ENCODE assay signal across 1 cellular context in the genomic region with DNA sequence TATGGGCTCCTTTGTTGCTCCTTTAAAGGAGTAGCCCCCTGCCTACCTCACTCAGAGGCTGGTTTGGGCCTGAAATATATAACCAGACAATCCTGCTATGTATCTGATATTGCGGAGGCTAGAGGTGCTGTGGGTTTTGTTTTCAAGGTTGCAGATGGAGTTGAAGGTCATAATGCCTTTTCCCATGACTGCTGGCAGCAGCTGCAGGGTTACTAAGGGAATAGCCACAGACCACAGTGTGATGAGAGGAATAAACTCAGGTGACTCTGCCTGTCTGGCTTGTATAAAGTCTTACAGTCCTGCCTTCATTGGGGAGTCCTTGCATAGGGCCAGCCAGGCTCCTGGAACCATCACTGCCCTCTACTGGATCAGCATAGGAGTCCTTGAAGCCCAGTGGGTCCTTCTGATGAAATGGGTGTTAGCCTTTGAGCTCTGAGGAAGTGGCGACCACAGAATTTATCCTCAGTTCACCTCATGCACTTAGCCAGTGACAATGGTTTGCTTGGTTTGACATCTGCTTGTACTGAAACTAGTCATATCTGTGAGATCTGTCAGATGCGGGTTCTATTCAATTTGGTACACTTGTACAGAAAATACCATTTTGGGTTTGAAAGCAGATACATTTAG.
A peak's percentile ranks its signal among the peaks of the same experiment; 100 is the strongest.
TF ChIP-seq lines count a peak whose summit lies in the region.

No MANE protein-coding gene starts in this region.

TF ChIP-seq in GM12878, 131 proteins besides CTCF, POLR2A, EP300 and RAD21 (continued from another document and continues in another):
- no peak for TF ChIP-seq WRNIP1 (IDR thresholded peaks at IDR 0.05; ENCODE audit: borderline replicate concordance, low read depth, low read length)
- no peak for TF ChIP-seq EZH2 (IDR thresholded peaks at IDR 0.05; ENCODE audit: borderline replicate concordance, control insufficient read depth, low read depth, low read length)
- TF ChIP-seq BCL3 (IDR thresholded peaks at IDR 0.05; ENCODE audit: borderline replicate concordance, insufficient read depth, low read depth, low read length, poor library complexity, severe bottlenecking) = no peak
- peak in 1 of 2 experiments; percentile 41; a peak in 1 of 4 replicates for TF ChIP-seq ETV6 (conservative IDR thresholded peaks at IDR 0.05 in 1 of 2, IDR thresholded peaks at IDR 0.05 in 1 of 2; ENCODE audit: borderline replicate concordance in 1 of 2, low read depth in 1 of 2)
- TF ChIP-seq ESRRA (IDR thresholded peaks at IDR 0.05; ENCODE audit: low read length) = peak; percentile 83; the same call in 1 of the 2 replicates
- TF ChIP-seq, protein P1, sequence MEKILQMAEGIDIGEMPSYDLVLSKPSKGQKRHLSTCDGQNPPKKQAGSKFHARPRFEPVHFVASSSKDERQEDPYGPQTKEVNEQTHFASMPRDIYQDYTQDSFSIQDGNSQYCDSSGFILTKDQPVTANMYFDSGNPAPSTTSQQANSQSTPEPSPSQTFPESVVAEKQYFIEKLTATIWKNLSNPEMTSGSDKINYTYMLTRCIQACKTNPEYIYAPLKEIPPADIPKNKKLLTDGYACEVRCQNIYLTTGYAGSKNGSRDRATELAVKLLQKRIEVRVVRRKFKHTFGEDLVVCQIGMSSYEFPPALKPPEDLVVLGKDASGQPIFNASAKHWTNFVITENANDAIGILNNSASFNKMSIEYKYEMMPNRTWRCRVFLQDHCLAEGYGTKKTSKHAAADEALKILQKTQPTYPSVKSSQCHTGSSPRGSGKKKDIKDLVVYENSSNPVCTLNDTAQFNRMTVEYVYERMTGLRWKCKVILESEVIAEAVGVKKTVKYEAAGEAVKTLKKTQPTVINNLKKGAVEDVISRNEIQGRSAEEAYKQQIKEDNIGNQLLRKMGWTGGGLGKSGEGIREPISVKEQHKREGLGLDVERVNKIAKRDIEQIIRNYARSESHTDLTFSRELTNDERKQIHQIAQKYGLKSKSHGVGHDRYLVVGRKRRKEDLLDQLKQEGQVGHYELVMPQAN (conservative IDR thresholded peaks at IDR 0.05) = no peak
- no peak for TF ChIP-seq ASH2L (IDR thresholded peaks at IDR 0.05; ENCODE audit: borderline replicate concordance, low read depth)
- no peak for TF ChIP-seq NFYA (IDR thresholded peaks at IDR 0.05; ENCODE audit: borderline replicate concordance, low read depth, low read length)
- 0 out of 2 replicates have a peak, but pooled peaks have one; percentile 17 for TF ChIP-seq ATF7 (IDR thresholded peaks at IDR 0.05; ENCODE audit: low read depth)
- TF ChIP-seq, protein P2, sequence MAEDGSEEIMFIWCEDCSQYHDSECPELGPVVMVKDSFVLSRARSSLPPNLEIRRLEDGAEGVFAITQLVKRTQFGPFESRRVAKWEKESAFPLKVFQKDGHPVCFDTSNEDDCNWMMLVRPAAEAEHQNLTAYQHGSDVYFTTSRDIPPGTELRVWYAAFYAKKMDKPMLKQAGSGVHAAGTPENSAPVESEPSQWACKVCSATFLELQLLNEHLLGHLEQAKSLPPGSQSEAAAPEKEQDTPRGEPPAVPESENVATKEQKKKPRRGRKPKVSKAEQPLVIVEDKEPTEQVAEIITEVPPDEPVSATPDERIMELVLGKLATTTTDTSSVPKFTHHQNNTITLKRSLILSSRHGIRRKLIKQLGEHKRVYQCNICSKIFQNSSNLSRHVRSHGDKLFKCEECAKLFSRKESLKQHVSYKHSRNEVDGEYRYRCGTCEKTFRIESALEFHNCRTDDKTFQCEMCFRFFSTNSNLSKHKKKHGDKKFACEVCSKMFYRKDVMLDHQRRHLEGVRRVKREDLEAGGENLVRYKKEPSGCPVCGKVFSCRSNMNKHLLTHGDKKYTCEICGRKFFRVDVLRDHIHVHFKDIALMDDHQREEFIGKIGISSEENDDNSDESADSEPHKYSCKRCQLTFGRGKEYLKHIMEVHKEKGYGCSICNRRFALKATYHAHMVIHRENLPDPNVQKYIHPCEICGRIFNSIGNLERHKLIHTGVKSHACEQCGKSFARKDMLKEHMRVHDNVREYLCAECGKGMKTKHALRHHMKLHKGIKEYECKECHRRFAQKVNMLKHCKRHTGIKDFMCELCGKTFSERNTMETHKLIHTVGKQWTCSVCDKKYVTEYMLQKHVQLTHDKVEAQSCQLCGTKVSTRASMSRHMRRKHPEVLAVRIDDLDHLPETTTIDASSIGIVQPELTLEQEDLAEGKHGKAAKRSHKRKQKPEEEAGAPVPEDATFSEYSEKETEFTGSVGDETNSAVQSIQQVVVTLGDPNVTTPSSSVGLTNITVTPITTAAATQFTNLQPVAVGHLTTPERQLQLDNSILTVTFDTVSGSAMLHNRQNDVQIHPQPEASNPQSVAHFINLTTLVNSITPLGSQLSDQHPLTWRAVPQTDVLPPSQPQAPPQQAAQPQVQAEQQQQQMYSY (CRISPR knock-in tag; IDR thresholded peaks at IDR 0.05) = no peak
- TF ChIP-seq SREBF1 (IDR thresholded peaks at IDR 0.05; ENCODE audit: low read length) = no peak
- peak; percentile 52; the same call in 1 of the 2 replicates for TF ChIP-seq NR2F1 (conservative IDR thresholded peaks at IDR 0.05)
- TF ChIP-seq, protein P3, sequence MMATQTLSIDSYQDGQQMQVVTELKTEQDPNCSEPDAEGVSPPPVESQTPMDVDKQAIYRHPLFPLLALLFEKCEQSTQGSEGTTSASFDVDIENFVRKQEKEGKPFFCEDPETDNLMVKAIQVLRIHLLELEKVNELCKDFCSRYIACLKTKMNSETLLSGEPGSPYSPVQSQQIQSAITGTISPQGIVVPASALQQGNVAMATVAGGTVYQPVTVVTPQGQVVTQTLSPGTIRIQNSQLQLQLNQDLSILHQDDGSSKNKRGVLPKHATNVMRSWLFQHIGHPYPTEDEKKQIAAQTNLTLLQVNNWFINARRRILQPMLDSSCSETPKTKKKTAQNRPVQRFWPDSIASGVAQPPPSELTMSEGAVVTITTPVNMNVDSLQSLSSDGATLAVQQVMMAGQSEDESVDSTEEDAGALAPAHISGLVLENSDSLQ (IDR thresholded peaks at IDR 0.05) = peak; percentile 24; the same call in 1 of the 2 replicates
- no peak for TF ChIP-seq EGR1 (IDR thresholded peaks at IDR 0.05; ENCODE audit: borderline replicate concordance in 1 of 2, low read depth in 2 of 2, low read length in 2 of 2)
- TF ChIP-seq IKZF2 (IDR thresholded peaks at IDR 0.05) = peak; percentile 53; a peak in 1 of 4 replicates
- no peak for TF ChIP-seq SIX5 (IDR thresholded peaks at IDR 0.05; ENCODE audit: low read depth, low read length, severe bottlenecking)
- TF ChIP-seq, protein P4, sequence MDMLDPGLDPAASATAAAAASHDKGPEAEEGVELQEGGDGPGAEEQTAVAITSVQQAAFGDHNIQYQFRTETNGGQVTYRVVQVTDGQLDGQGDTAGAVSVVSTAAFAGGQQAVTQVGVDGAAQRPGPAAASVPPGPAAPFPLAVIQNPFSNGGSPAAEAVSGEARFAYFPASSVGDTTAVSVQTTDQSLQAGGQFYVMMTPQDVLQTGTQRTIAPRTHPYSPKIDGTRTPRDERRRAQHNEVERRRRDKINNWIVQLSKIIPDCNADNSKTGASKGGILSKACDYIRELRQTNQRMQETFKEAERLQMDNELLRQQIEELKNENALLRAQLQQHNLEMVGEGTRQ (IDR thresholded peaks at IDR 0.05; ENCODE audit: borderline replicate concordance, low read depth, low read length) = no peak
- TF ChIP-seq RUNX3 (IDR thresholded peaks at IDR 0.05; ENCODE audit: low read length) = peak; percentile 91
- no peak for TF ChIP-seq SRF (IDR thresholded peaks at IDR 0.05; ENCODE audit: low read depth in 2 of 2, low read length in 2 of 2)
- TF ChIP-seq RELA (IDR thresholded peaks at IDR 0.05; ENCODE audit: borderline replicate concordance, partially characterized antibody) = no peak
- TF ChIP-seq IKZF1 (conservative IDR thresholded peaks at IDR 0.05) = peak; percentile 43; the same call in 1 of the 2 replicates
- TF ChIP-seq, protein P5, sequence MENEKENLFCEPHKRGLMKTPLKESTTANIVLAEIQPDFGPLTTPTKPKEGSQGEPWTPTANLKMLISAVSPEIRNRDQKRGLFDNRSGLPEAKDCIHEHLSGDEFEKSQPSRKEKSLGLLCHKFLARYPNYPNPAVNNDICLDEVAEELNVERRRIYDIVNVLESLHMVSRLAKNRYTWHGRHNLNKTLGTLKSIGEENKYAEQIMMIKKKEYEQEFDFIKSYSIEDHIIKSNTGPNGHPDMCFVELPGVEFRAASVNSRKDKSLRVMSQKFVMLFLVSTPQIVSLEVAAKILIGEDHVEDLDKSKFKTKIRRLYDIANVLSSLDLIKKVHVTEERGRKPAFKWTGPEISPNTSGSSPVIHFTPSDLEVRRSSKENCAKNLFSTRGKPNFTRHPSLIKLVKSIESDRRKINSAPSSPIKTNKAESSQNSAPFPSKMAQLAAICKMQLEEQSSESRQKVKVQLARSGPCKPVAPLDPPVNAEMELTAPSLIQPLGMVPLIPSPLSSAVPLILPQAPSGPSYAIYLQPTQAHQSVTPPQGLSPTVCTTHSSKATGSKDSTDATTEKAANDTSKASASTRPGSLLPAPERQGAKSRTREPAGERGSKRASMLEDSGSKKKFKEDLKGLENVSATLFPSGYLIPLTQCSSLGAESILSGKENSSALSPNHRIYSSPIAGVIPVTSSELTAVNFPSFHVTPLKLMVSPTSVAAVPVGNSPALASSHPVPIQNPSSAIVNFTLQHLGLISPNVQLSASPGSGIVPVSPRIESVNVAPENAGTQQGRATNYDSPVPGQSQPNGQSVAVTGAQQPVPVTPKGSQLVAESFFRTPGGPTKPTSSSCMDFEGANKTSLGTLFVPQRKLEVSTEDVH (IDR thresholded peaks at IDR 0.05; ENCODE audit: low read depth, partially characterized antibody) = no peak
- TF ChIP-seq BHLHE40 (IDR thresholded peaks at IDR 0.05; ENCODE audit: borderline replicate concordance in 1 of 2, low read depth in 2 of 2, low read length in 1 of 2) = 0 out of 4 replicates have a peak, but pooled peaks of 1 of the 2 experiments have one; percentile 30
- no peak for TF ChIP-seq KLF5 (IDR thresholded peaks at IDR 0.05; ENCODE audit: partially characterized antibody)
- peak; percentile 56; the same call in 1 of the 2 replicates for TF ChIP-seq SMC3 (IDR thresholded peaks at IDR 0.05; ENCODE audit: borderline replicate concordance, low read length)
- TF ChIP-seq NFXL1 (IDR thresholded peaks at IDR 0.05; ENCODE audit: borderline replicate concordance) = no peak
- TF ChIP-seq KDM1A (IDR thresholded peaks at IDR 0.05; ENCODE audit: borderline replicate concordance) = no peak
- TF ChIP-seq HDGF (IDR thresholded peaks at IDR 0.05) = no peak
- no peak for TF ChIP-seq ZNF687 (IDR thresholded peaks at IDR 0.05)
- TF ChIP-seq TCF7 (IDR thresholded peaks at IDR 0.05; ENCODE audit: borderline replicate concordance) = no peak
- TF ChIP-seq ZNF217 (IDR thresholded peaks at IDR 0.05) = no peak
- 0 out of 2 replicates have a peak, but pooled peaks have one; percentile 25 for TF ChIP-seq PAX5 (IDR thresholded peaks at IDR 0.05; ENCODE audit: borderline replicate concordance, low read depth, low read length)
- TF ChIP-seq MXI1 (IDR thresholded peaks at IDR 0.05; ENCODE audit: low read depth, low read length) = no peak
- no peak for TF ChIP-seq HCFC1 (IDR thresholded peaks at IDR 0.05; ENCODE audit: low read length)
- no peak for TF ChIP-seq POU2F2 (IDR thresholded peaks at IDR 0.05; ENCODE audit: borderline replicate concordance, low read depth, low read length)
- TF ChIP-seq DPF2 (IDR thresholded peaks at IDR 0.05) = no peak; the same call in 1 of the 2 replicates
